ENCODE assay signal across 9 cellular contexts in genomic region chr1:37946703-37947360, GRCh38. TPM values are rescaled to one million over a fixed set of nuclear protein-coding genes. Genes with fewer than 3 reads are reported as not detected.
DNase-seq lines count a peak whose midpoint lies in the region; ATAC-seq, FAIRE-seq and TF ChIP-seq lines count a peak whose summit lies in the region.
"Had no signal": no experiment of that assay in that cellular context is flagged by ENCODE, and none has a peak within 500 bp of the region (broad histone marks: within the 10 kb centered on the region; RNA-seq: fewer than 3 reads in every experiment).

TSS of gene INPP5B (minus strand) at chr1:37947053. CDS start at chr1:37946308, 745 bp downstream.

- no peaks in the 10 kb centered on the region for H3K9me3 Mint-ChIP-seq in activated T-helper 2 cell treated with anti-CD3 and anti-CD28 coated beads, Interferon-gamma antibody, Interleukin-2, Interleukin-4, amounts not matched to agents 10 μg/mL and 5 μg/mL and 100 μg/mL, durations not matched to agents 14 hours and 24 hours and 36 hours
- H3K9me3 Mint-ChIP-seq in nephron progenitor cell = no peaks in the 10 kb centered on the region

- DNase-seq in NCI-H146 (lab: John Stamatoyannopoulos, UW) (peak; percentile 48), NCI-H146 treated with DMSO at 0.1 percent for 48 hours (lab: John Stamatoyannopoulos, UW; ENCODE audit: unreplicated experiment) (no peak), RCC 7860 (ENCODE audit: low spot score) (peak; percentile 64), fibroblast of villous mesenchyme (ENCODE audit: low read depth) (peak; percentile 90), nephron progenitor cell (peak; percentile 80)
- DNase-seq in activated T-helper 2 cell treated with anti-CD3 and anti-CD28 coated beads, Interferon-gamma antibody, Interleukin-2, Interleukin-4, amounts not matched to agents 10 μg/mL and 5 μg/mL and 100 μg/mL, durations not matched to agents 14 hours and 24 hours and 36 hours (ENCODE audit: low spot score) = peak; percentile 68
- peak; percentile 85 for DNase-seq in stimulated activated naive CD8-positive, alpha-beta T cell treated with anti-CD3 and anti-CD28 coated beads, Interleukin-15, Interleukin-2, amounts not matched to agents 100 U/mL and 50 U/mL, for 24 hours
- DNase-seq: DND-41 had no signal

- H3K27me3 Mint-ChIP-seq in activated T-helper 2 cell treated with anti-CD3 and anti-CD28 coated beads, Interferon-gamma antibody, Interleukin-2, Interleukin-4, amounts not matched to agents 10 μg/mL and 5 μg/mL and 100 μg/mL, durations not matched to agents 14 hours and 24 hours and 36 hours (ENCODE audit: low read depth) = no peaks in the 10 kb centered on the region
- H3K27me3 Mint-ChIP-seq in nephron progenitor cell (ENCODE audit: low read depth, poor library complexity) = no peaks in the 10 kb centered on the region

- H3K4me1 Mint-ChIP-seq in activated T-helper 2 cell treated with anti-CD3 and anti-CD28 coated beads, Interferon-gamma antibody, Interleukin-2, Interleukin-4, amounts not matched to agents 10 μg/mL and 5 μg/mL and 100 μg/mL, durations not matched to agents 14 hours and 24 hours and 36 hours (ENCODE audit: low read depth) = peaks cover 16% of the 10 kb centered on the region
- H3K4me1 Mint-ChIP-seq in nephron progenitor cell = peaks cover 23% of the 10 kb centered on the region

- peaks cover 4% of the 10 kb centered on the region for H3K36me3 Mint-ChIP-seq in activated T-helper 2 cell treated with anti-CD3 and anti-CD28 coated beads, Interferon-gamma antibody, Interleukin-2, Interleukin-4, amounts not matched to agents 10 μg/mL and 5 μg/mL and 100 μg/mL, durations not matched to agents 14 hours and 24 hours and 36 hours (ENCODE audit: low read depth)
- no peaks in the 10 kb centered on the region for H3K36me3 Mint-ChIP-seq in nephron progenitor cell (ENCODE audit: low read depth)

- peak within 1 kb of the TSS; percentile 97 for H3K27ac Mint-ChIP-seq in activated T-helper 2 cell treated with anti-CD3 and anti-CD28 coated beads, Interferon-gamma antibody, Interleukin-2, Interleukin-4, amounts not matched to agents 10 μg/mL and 5 μg/mL and 100 μg/mL, durations not matched to agents 14 hours and 24 hours and 36 hours
- peak within 1 kb of the TSS; percentile 38 for H3K27ac Mint-ChIP-seq in nephron progenitor cell

- H3K4me3 ChIP-seq in fibroblast of villous mesenchyme (ENCODE audit: low read depth, low read length) = peak within 1 kb of the TSS; percentile 86

- peak within 1 kb of the TSS; percentile 98 for H3K4me3 Mint-ChIP-seq in activated T-helper 2 cell treated with anti-CD3 and anti-CD28 coated beads, Interferon-gamma antibody, Interleukin-2, Interleukin-4, amounts not matched to agents 10 μg/mL and 5 μg/mL and 100 μg/mL, durations not matched to agents 14 hours and 24 hours and 36 hours (ENCODE audit: low read depth)
- H3K4me3 Mint-ChIP-seq in nephron progenitor cell = peak within 1 kb of the TSS; percentile 96

- peak; percentile 49 for FAIRE-seq in RCC 7860 (lab: Jason Lieb, UNC)

- TF ChIP-seq CTCF in fibroblast of villous mesenchyme (IDR thresholded peaks at IDR 0.05; ENCODE audit: insufficient read depth, low read depth, low read length) = no peak
- no peak for TF ChIP-seq CTCF in nephron progenitor cell (IDR thresholded peaks at IDR 0.05)

- ATAC-seq in HG02981 (IDR thresholded peaks at IDR 0.05; ENCODE audit: unreplicated experiment) = peak; percentile 88
- ATAC-seq in stimulated activated naive CD8-positive, alpha-beta T cell treated with anti-CD3 and anti-CD28 coated beads, Interleukin-15, Interleukin-2, amounts not matched to agents 100 U/mL and 50 U/mL, for 24 hours = peak; percentile 95

- intact Hi-C loops in activated T-helper 2 cell treated with anti-CD3 and anti-CD28 coated beads, Interferon-gamma antibody, Interleukin-2, Interleukin-4, amounts not matched to agents 10 μg/mL and 5 μg/mL and 100 μg/mL, durations not matched to agents 14 hours and 24 hours and 36 hours (cut with micrococcal nuclease) = loop anchor here (2.0 kb wide), 1 partner anchor 16 kb away; no protein-coding TSS in a partner anchor

RNA-seq across cellular contexts. Expression of gene INPP5B, which starts in this region (rescaled TPM):
- total RNA-seq in activated T-helper 2 cell treated with anti-CD3 and anti-CD28 coated beads, Interferon-gamma antibody, Interleukin-2, Interleukin-4, amounts not matched to agents 10 μg/mL and 5 μg/mL and 100 μg/mL, durations not matched to agents 14 hours and 24 hours and 36 hours = 23.1 and 24.2 TPM in 2 replicates
- total RNA-seq in fibroblast of villous mesenchyme = 31.1 and 35.1 TPM in 2 replicates
